ENCODE assay signal across 1 cellular context in the genomic region with DNA sequence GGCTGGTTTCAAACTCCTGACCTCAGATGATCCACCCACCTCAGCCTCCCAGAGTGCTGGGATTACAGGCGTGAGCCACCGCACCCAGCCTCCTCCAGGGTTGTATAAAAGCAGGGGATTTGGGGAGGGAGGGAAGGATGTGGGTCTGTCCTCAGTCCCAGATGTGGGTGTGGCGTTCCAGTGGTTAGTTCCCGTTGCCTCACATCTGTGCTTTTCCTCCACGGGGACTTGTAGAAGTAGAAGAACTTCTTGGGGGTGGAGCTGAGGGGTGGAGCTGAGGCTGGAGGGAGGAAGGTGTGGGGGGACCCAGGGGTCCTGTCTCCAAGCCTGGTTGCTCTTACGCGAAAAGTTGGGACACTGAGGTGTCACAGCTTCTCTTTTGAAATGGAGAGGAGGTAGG.
TF ChIP-seq lines count a peak whose summit lies in the region.

No MANE protein-coding gene starts in this region.

TF ChIP-seq in GM12878, 131 proteins besides CTCF, POLR2A, EP300 and RAD21:
- TF ChIP-seq SRF (IDR thresholded peaks at IDR 0.05; ENCODE audit: low read depth in 2 of 2, low read length in 2 of 2) (no peak), RUNX3 (IDR thresholded peaks at IDR 0.05; ENCODE audit: low read length) (0 out of 2 replicates have a peak, but pooled peaks have one; percentile 4), GABPA (IDR thresholded peaks at IDR 0.05; ENCODE audit: low read depth) (no peak), ZNF274 (IDR thresholded peaks at IDR 0.05; ENCODE audit: insufficient read depth, insufficient read length) (no peak), ETV6 (conservative IDR thresholded peaks at IDR 0.05 in 1 of 2, IDR thresholded peaks at IDR 0.05 in 1 of 2; ENCODE audit: borderline replicate concordance in 1 of 2, low read depth in 1 of 2) (no peak), TBL1XR1 (IDR thresholded peaks at IDR 0.05; ENCODE audit: low read depth, low read length) (no peak), SMAD1 (IDR thresholded peaks at IDR 0.05; ENCODE audit: low read depth, partially characterized antibody) (no peak)
- TF ChIP-seq, protein P1, sequence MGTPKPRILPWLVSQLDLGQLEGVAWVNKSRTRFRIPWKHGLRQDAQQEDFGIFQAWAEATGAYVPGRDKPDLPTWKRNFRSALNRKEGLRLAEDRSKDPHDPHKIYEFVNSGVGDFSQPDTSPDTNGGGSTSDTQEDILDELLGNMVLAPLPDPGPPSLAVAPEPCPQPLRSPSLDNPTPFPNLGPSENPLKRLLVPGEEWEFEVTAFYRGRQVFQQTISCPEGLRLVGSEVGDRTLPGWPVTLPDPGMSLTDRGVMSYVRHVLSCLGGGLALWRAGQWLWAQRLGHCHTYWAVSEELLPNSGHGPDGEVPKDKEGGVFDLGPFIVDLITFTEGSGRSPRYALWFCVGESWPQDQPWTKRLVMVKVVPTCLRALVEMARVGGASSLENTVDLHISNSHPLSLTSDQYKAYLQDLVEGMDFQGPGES (IDR thresholded peaks at IDR 0.05) = no peak
